In genomic region chr6:24827162-24827561, GRCh38 we compare ENCODE assay signal across 14 cellular contexts. TPM values are rescaled to one million over a fixed set of nuclear protein-coding genes. Genes with fewer than 3 reads are reported as not detected.
DNase-seq lines count a peak whose midpoint lies in the region; ATAC-seq and TF ChIP-seq lines count a peak whose summit lies in the region.
"Had no signal": no experiment of that assay in that cellular context is flagged by ENCODE, and none has a peak within 500 bp of the region (broad histone marks: within the 10 kb centered on the region; RNA-seq: fewer than 3 reads in every experiment).

No MANE protein-coding gene starts in this region.

- intact Hi-C loops in CD4-positive, alpha-beta memory T cell (cut with micrococcal nuclease), result no loop called here
- intact Hi-C loops in mucosa of descending colon (cut with DNase I, micrococcal nuclease), result no loop called here

- peaks cover 71 to 83% of the 10 kb centered on the region in 2 donors for H3K36me3 Mint-ChIP-seq in CD4-positive, alpha-beta memory T cell
- peaks cover 17 to 41% of the 10 kb centered on the region in 2 donors for H3K36me3 Mint-ChIP-seq in activated naive CD4-positive, alpha-beta T cell treated with anti-CD3 and anti-CD28 coated beads, Interleukin-2, amount 50 U/mL, for 72 hours
- H3K36me3 Mint-ChIP-seq: type B pancreatic cell had no signal

- H3K36me3 ChIP-seq in CD4-positive, alpha-beta memory T cell (ENCODE audit: insufficient read depth, low read length), result peaks cover 77% of the 10 kb centered on the region
- no peaks in the 10 kb centered on the region for H3K36me3 ChIP-seq in mucosa of descending colon (ENCODE audit: low read depth)
- H3K36me3 ChIP-seq: SJCRH30 had no signal

- H3K4me3 Mint-ChIP-seq in CD4-positive, alpha-beta memory T cell, result peak overlapping the region in 1 of 8 donors; percentile 22
- H3K4me3 Mint-ChIP-seq: CD8-positive, alpha-beta memory T cell; type B pancreatic cell had no signal

- no peaks in the 10 kb centered on the region for H3K27me3 Mint-ChIP-seq in CD4-positive, alpha-beta memory T cell
- H3K27me3 Mint-ChIP-seq: CD8-positive, alpha-beta memory T cell; type B pancreatic cell had no signal

- no peak for TF ChIP-seq CTCF in mucosa of descending colon (IDR thresholded peaks at IDR 0.05)
- no peak for TF ChIP-seq CTCF in GM10248 (IDR thresholded peaks at IDR 0.05; ENCODE audit: control extremely low read depth, extremely low read depth, low read depth, missing control alignments)

- POLR2A ChIA-PET in CD4-positive, alpha-beta memory T cell (lab: Charles Lee; ENCODE audit: partially characterized antibody), result no interaction called here
- POLR2A ChIA-PET in GM10248 (lab: Yijun Ruan, JAX), result no interaction called here

- peaks cover 0 to 9% (median 0%) of the 10 kb centered on the region in 8 donors for H3K9me3 Mint-ChIP-seq in CD4-positive, alpha-beta memory T cell
- H3K9me3 Mint-ChIP-seq in activated naive CD4-positive, alpha-beta T cell treated with anti-CD3 and anti-CD28 coated beads, Interleukin-2, amount 50 U/mL, for 72 hours, result no peaks in the 10 kb centered on the region
- H3K9me3 Mint-ChIP-seq: CD8-positive, alpha-beta memory T cell; type B pancreatic cell had no signal

- H3K27ac ChIP-seq in CD4-positive, alpha-beta memory T cell (ENCODE audit: low read depth, low read length), result no peak overlapping the region
- H3K27ac ChIP-seq: right lobe of liver, SJCRH30 had no signal

- H3K4me1 Mint-ChIP-seq in CD4-positive, alpha-beta memory T cell, result peaks cover 5 to 21% (median 8%) of the 10 kb centered on the region in 4 donors

- DNase-seq in CD4-positive, alpha-beta memory T cell, result no peak
- peak; percentile 66 for DNase-seq in LoVo (ENCODE audit: low spot score)
- DNase-seq in activated naive CD4-positive, alpha-beta T cell treated with anti-CD3 and anti-CD28 coated beads, Interleukin-2, amount 50 U/mL, for 72 hours (ENCODE audit: low spot score in 2 of 2), result no peak
- peak in 1 of 3 donors; percentile 25 for DNase-seq in mucosa of descending colon
- no peak for DNase-seq in T-helper 2 cell
- DNase-seq in GM10248 (ENCODE audit: extremely low spot score), result no peak
- no peak for DNase-seq in Ammon's horn (ENCODE audit: low spot score)
- DNase-seq: CD8-positive, alpha-beta memory T cell; GOT3; NCI-H510A treated with DMSO at 0.1 percent for 48 hours; right lobe of liver; SJCRH30 had no signal

- no peaks in the 10 kb centered on the region for H3K9me3 ChIP-seq in CD4-positive, alpha-beta memory T cell (ENCODE audit: control insufficient read depth in 1 of 2, low read length in 2 of 2)
- no peaks in the 10 kb centered on the region for H3K9me3 ChIP-seq in mucosa of descending colon
- H3K9me3 ChIP-seq: right lobe of liver, SJCRH30 had no signal

- H3K27ac Mint-ChIP-seq in CD4-positive, alpha-beta memory T cell, result peak overlapping the region in 5 of 7 donors; percentile 40 to 88 (median 66)
- peak overlapping the region; percentile 87 to 88 for H3K27ac Mint-ChIP-seq in activated naive CD4-positive, alpha-beta T cell treated with anti-CD3 and anti-CD28 coated beads, Interleukin-2, amount 50 U/mL, for 72 hours
- H3K27ac Mint-ChIP-seq: type B pancreatic cell had no signal

- H3K4me3 ChIP-seq in CD4-positive, alpha-beta memory T cell (ENCODE audit: low read length in 2 of 2), result no peak overlapping the region
- no peak overlapping the region for H3K4me3 ChIP-seq in mucosa of descending colon
- H3K4me3 ChIP-seq: right lobe of liver, SJCRH30 had no signal

- no peaks in the 10 kb centered on the region for H3K27me3 ChIP-seq in CD4-positive, alpha-beta memory T cell (ENCODE audit: insufficient read depth, low read length)
- H3K27me3 ChIP-seq: right lobe of liver, SJCRH30 had no signal

- H3K4me1 ChIP-seq in CD4-positive, alpha-beta memory T cell (ENCODE audit: insufficient read depth, low read length), result no peaks in the 10 kb centered on the region
- no peaks in the 10 kb centered on the region for H3K4me1 ChIP-seq in mucosa of descending colon (ENCODE audit: low read depth)
- H3K4me1 ChIP-seq: right lobe of liver, SJCRH30 had no signal

- peak in 1 of 2 donors; percentile 10 for ATAC-seq in activated naive CD4-positive, alpha-beta T cell treated with anti-CD3 and anti-CD28 coated beads, Interleukin-2, amount 50 U/mL, for 72 hours
- peak; percentile 47 for ATAC-seq in mucosa of descending colon
- ATAC-seq in GM18867 (IDR thresholded peaks at IDR 0.05; ENCODE audit: unreplicated experiment), result no peak

- CTCF ChIA-PET in CD4-positive, alpha-beta memory T cell (lab: Charles Lee; ENCODE audit: partially characterized antibody), result no interaction called here
- CTCF ChIA-PET in GM10248 (lab: Yijun Ruan, JAX), result no interaction called here

RNA-seq across cellular contexts. Expression of gene ARMH2, which starts 28.4 kb away (rescaled TPM):
- total RNA-seq in CD4-positive, alpha-beta memory T cell, result 1 to 10 TPM; 3.1 to 4.7 TPM
- under 1 TPM in 1 of 2 donors, not detected in 1; 0.55 TPM for polyA plus RNA-seq in CD4-positive, alpha-beta memory T cell
- total RNA-seq in activated naive CD4-positive, alpha-beta T cell treated with anti-CD3 and anti-CD28 coated beads, Interleukin-2, amount 50 U/mL, for 72 hours, result under 1 TPM in 1 of 2 donors, not detected in 1; 0.31 TPM
- not detected for total RNA-seq in mucosa of descending colon
- total RNA-seq: right lobe of liver, SJCRH30 had no signal

RNA-seq across cellular contexts. Expression of gene GMNN, which starts 52.4 kb away (rescaled TPM):
- 1 to 10 TPM; 6.1 to 6.7 TPM for total RNA-seq in CD4-positive, alpha-beta memory T cell
- 1 to 10 TPM; 3.4 to 3.6 TPM for polyA plus RNA-seq in CD4-positive, alpha-beta memory T cell
- 100 to 1,000 TPM in 1 of 2 donors, 10 to 100 TPM in 1; 68.7 to 109 TPM for total RNA-seq in activated naive CD4-positive, alpha-beta T cell treated with anti-CD3 and anti-CD28 coated beads, Interleukin-2, amount 50 U/mL, for 72 hours
- total RNA-seq in mucosa of descending colon, result 10 to 100 TPM; 20.6 to 62.0 (median 45.8) TPM
